ENCODE assay signal across 13 cellular contexts in genomic region chr12:132170094-132170636, GRCh38. TPM values are rescaled to one million over a fixed set of nuclear protein-coding genes. Genes with fewer than 3 reads are reported as not detected.
DNase-seq lines count a peak whose midpoint lies in the region; ATAC-seq and TF ChIP-seq lines count a peak whose summit lies in the region.
"Had no signal": no experiment of that assay in that cellular context is flagged by ENCODE, and none has a peak within 500 bp of the region (broad histone marks: within the 10 kb centered on the region; RNA-seq: fewer than 3 reads in every experiment).

No MANE protein-coding gene starts in this region.

- no peak for TF ChIP-seq CTCF in MCF 10A (IDR thresholded peaks at IDR 0.05; ENCODE audit: unreplicated experiment)
- TF ChIP-seq CTCF in breast epithelium (IDR thresholded peaks at IDR 0.05) = no peak
- no peak for TF ChIP-seq CTCF in fibroblast of lung (conservative IDR thresholded peaks at IDR 0.05 in 1 of 2, IDR thresholded peaks at IDR 0.05 in 1 of 2; ENCODE audit: low read depth in 1 of 2, low read length in 2 of 2)

- ATAC-seq in HG02870 (IDR thresholded peaks at IDR 0.05; ENCODE audit: unreplicated experiment) = no peak
- no peak for ATAC-seq in activated CD8-positive, alpha-beta T cell treated with anti-CD3 and anti-CD28 coated beads, Interleukin-2, amount 10 ng/mL, durations not matched to agents 7 days and 5 days
- ATAC-seq in HG03469 (IDR thresholded peaks at IDR 0.05; ENCODE audit: unreplicated experiment) = no peak
- ATAC-seq: GM23338 had no signal

- peak; percentile 66 for DNase-seq in MCF 10A (ENCODE audit: unreplicated experiment)
- no peak for DNase-seq in breast epithelium (ENCODE audit: low spot score in 2 of 2)
- DNase-seq in NCI-H226 = peak; percentile 58
- peak; percentile 79 to 95 for DNase-seq in fibroblast of lung (ENCODE audit: low read depth in 2 of 2)
- no peak for DNase-seq in activated CD8-positive, alpha-beta T cell treated with anti-CD3 and anti-CD28 coated beads, Interleukin-2, amount 10 ng/mL, durations not matched to agents 7 days and 5 days
- DNase-seq: activated CD4-positive, alpha-beta T cell treated with anti-CD3 and anti-CD28 coated beads for 4 hours; KBM-7 had no signal

- H3K9ac ChIP-seq in fibroblast of lung (ENCODE audit: insufficient read depth, low read length) (no peak overlapping the region), skeletal muscle satellite cell (ENCODE audit: low read depth, low read length) (no peak overlapping the region)

- no peaks in the 10 kb centered on the region for H3K4me1 Mint-ChIP-seq in MCF 10A (ENCODE audit: insufficient read depth, unreplicated experiment)
- H3K4me1 Mint-ChIP-seq in activated CD8-positive, alpha-beta T cell treated with anti-CD3 and anti-CD28 coated beads, Interleukin-2, amount 10 ng/mL, durations not matched to agents 7 days and 5 days (ENCODE audit: low read depth) = peaks cover 26% of the 10 kb centered on the region
- H3K4me1 Mint-ChIP-seq: GM23338 had no signal

- no peak overlapping the region for H2AFZ ChIP-seq in fibroblast of lung (ENCODE audit: low read length)
- H2AFZ ChIP-seq: GM23338, hepatocyte had no signal

- H3K79me2 ChIP-seq in fibroblast of lung (ENCODE audit: control insufficient read depth, insufficient read depth, low read length) = no peaks in the 10 kb centered on the region
- H3K79me2 ChIP-seq: hepatocyte had no signal

- H4K20me1 ChIP-seq in fibroblast of lung (ENCODE audit: control insufficient read depth, extremely low read depth, insufficient read depth, low read length) = no peaks in the 10 kb centered on the region

- H3K36me3 ChIP-seq in breast epithelium (no peaks in the 10 kb centered on the region), fibroblast of lung (ENCODE audit: control insufficient read depth, insufficient read depth, low read length) (no peaks in the 10 kb centered on the region), skeletal muscle satellite cell (ENCODE audit: insufficient read depth, low read length) (no peaks in the 10 kb centered on the region)

- intact Hi-C loops in MCF 10A (cut with micrococcal nuclease) (no loop called here), breast epithelium (cut with DNase I; ENCODE audit: low total_unique reads) (no loop called here)

- H3K27ac Mint-ChIP-seq in MCF 10A (ENCODE audit: low read depth, unreplicated experiment) = no peak overlapping the region
- no peak overlapping the region for H3K27ac Mint-ChIP-seq in activated CD8-positive, alpha-beta T cell treated with anti-CD3 and anti-CD28 coated beads, Interleukin-2, amount 10 ng/mL, durations not matched to agents 7 days and 5 days
- H3K27ac Mint-ChIP-seq: GM23338 had no signal

- no TSS peak for BruUV-seq in MCF 10A (replicated peaks; lab: Mats Ljungman, UMichigan)

- H3K27me3 ChIP-seq in breast epithelium (peaks cover 0 to 63% of the 10 kb centered on the region in 2 donors), fibroblast of lung (ENCODE audit: control insufficient read depth, insufficient read depth, low read length) (peaks cover 6% of the 10 kb centered on the region), skeletal muscle satellite cell (ENCODE audit: control insufficient read depth, insufficient read depth, low read length) (peaks cover 50% of the 10 kb centered on the region)

- no peak overlapping the region for H3K27ac ChIP-seq in breast epithelium
- no peak overlapping the region for H3K27ac ChIP-seq in fibroblast of lung (ENCODE audit: insufficient read depth, low read length)
- H3K27ac ChIP-seq: dorsolateral prefrontal cortex, hepatocyte had no signal

- POLR2A ChIA-PET in MCF 10A (lab: Yijun Ruan, JAX) = no interaction called here
- POLR2A ChIA-PET in activated CD8-positive, alpha-beta T cell treated with anti-CD3 and anti-CD28 coated beads, Interleukin-2, amount 10 ng/mL, durations not matched to agents 7 days and 5 days (lab: Charles Lee) = no interaction called here

- no peak overlapping the region for H3K4me3 Mint-ChIP-seq in MCF 10A (ENCODE audit: unreplicated experiment)
- no peak overlapping the region for H3K4me3 Mint-ChIP-seq in activated CD8-positive, alpha-beta T cell treated with anti-CD3 and anti-CD28 coated beads, Interleukin-2, amount 10 ng/mL, durations not matched to agents 7 days and 5 days
- H3K4me3 Mint-ChIP-seq: GM23338 had no signal

- H3K36me3 Mint-ChIP-seq in MCF 10A (ENCODE audit: insufficient read depth, unreplicated experiment) = peaks cover 6% of the 10 kb centered on the region
- H3K36me3 Mint-ChIP-seq in activated CD8-positive, alpha-beta T cell treated with anti-CD3 and anti-CD28 coated beads, Interleukin-2, amount 10 ng/mL, durations not matched to agents 7 days and 5 days (ENCODE audit: low read depth) = no peaks in the 10 kb centered on the region

- H3K4me3 ChIP-seq in breast epithelium = no peak overlapping the region
- H3K4me3 ChIP-seq in fibroblast of lung (replicated peaks in 1 of 4; ENCODE audit: control extremely low read depth in 1 of 4, insufficient read depth in 1 of 4, low read depth in 3 of 4, low read length in 4 of 4) = no peak overlapping the region
- H3K4me3 ChIP-seq in skeletal muscle satellite cell (ENCODE audit: low read length) = no peak overlapping the region
- H3K4me3 ChIP-seq: dorsolateral prefrontal cortex, GM23338, hepatocyte had no signal

- H3K9me3 Mint-ChIP-seq in MCF 10A (ENCODE audit: unreplicated experiment) = peaks cover 17% of the 10 kb centered on the region
- H3K9me3 Mint-ChIP-seq in activated CD8-positive, alpha-beta T cell treated with anti-CD3 and anti-CD28 coated beads, Interleukin-2, amount 10 ng/mL, durations not matched to agents 7 days and 5 days (ENCODE audit: insufficient read depth) = no peaks in the 10 kb centered on the region

- no peaks in the 10 kb centered on the region for H3K9me3 ChIP-seq in breast epithelium
- H3K9me3 ChIP-seq in fibroblast of lung (ENCODE audit: control insufficient read depth, insufficient read depth, low read depth, low read length) = no peaks in the 10 kb centered on the region
- no peaks in the 10 kb centered on the region for H3K9me3 ChIP-seq in skeletal muscle satellite cell (replicated peaks; ENCODE audit: low read length)

- peaks cover 33% of the 10 kb centered on the region for H3K27me3 Mint-ChIP-seq in MCF 10A (ENCODE audit: insufficient read depth, unreplicated experiment)
- peaks cover 2% of the 10 kb centered on the region for H3K27me3 Mint-ChIP-seq in activated CD8-positive, alpha-beta T cell treated with anti-CD3 and anti-CD28 coated beads, Interleukin-2, amount 10 ng/mL, durations not matched to agents 7 days and 5 days (ENCODE audit: low read depth)

- H3K4me2 ChIP-seq in fibroblast of lung (ENCODE audit: extremely low read depth, insufficient read depth, low read length) (no peak overlapping the region), skeletal muscle satellite cell (ENCODE audit: low read length) (peak overlapping the region; percentile 43)
- H3K4me2 ChIP-seq: GM23338, hepatocyte had no signal

- no peak for TF ChIP-seq POLR2A in breast epithelium (IDR thresholded peaks at IDR 0.05)

- CTCF ChIA-PET in MCF 10A (lab: Yijun Ruan, JAX) = interaction anchor here (0.9 kb wide), 1 partner anchor 467 kb away, joined by 4 read pairs; no protein-coding TSS in a partner anchor
- CTCF ChIA-PET in activated CD8-positive, alpha-beta T cell treated with anti-CD3 and anti-CD28 coated beads, Interleukin-2, amount 10 ng/mL, durations not matched to agents 7 days and 5 days (lab: Charles Lee) = no interaction called here

- no peaks in the 10 kb centered on the region for H3K4me1 ChIP-seq in breast epithelium
- H3K4me1 ChIP-seq in fibroblast of lung (ENCODE audit: control insufficient read depth, extremely low read depth, insufficient read depth, low read length) = no peaks in the 10 kb centered on the region
- peaks cover 11% of the 10 kb centered on the region for H3K4me1 ChIP-seq in skeletal muscle satellite cell (ENCODE audit: control insufficient read depth, insufficient read depth, low read length)

RNA-seq across cellular contexts. Expression of gene NOC4L, which starts 25.9 kb away (rescaled TPM):
- total RNA-seq in MCF 10A (2022) (24.2 and 32.0 TPM in 2 replicates), breast epithelium (10 to 100 TPM; 10.1 to 14.3 (median 11.1) TPM), fibroblast of lung (5.6 and 6.8 TPM in 2 replicates)
- polyA plus RNA-seq in fibroblast of lung = 3.0 and 5.8 TPM in 2 replicates
- polyA plus RNA-seq in fibroblast of lung (2012) = 12.0 and 20.8 TPM in 2 replicates
- polyA minus RNA-seq in fibroblast of lung (ENCODE audit: low replicate concordance) = 6.0 and 16.2 TPM in 2 replicates
- total RNA-seq in skeletal muscle satellite cell (2012; rRNA removed) = 21.0 and 31.0 TPM in 2 replicates
- total RNA-seq in activated CD8-positive, alpha-beta T cell treated with anti-CD3 and anti-CD28 coated beads, Interleukin-2, amount 10 ng/mL, durations not matched to agents 7 days and 5 days = 10 to 100 TPM; 32.8 to 34.4 TPM

RNA-seq across cellular contexts. Expression of gene DDX51, which starts 26.0 kb away (rescaled TPM):
- total RNA-seq in MCF 10A (2022) = 18.3 and 24.0 TPM in 2 replicates
- total RNA-seq in breast epithelium = 10 to 100 TPM; 11.2 to 16.7 (median 16.4) TPM
- 7.2 and 7.4 TPM in 2 replicates for total RNA-seq in fibroblast of lung
- 3.7 and 7.0 TPM in 2 replicates for polyA plus RNA-seq in fibroblast of lung
- polyA plus RNA-seq in fibroblast of lung (2012) = 7.4 and 11.5 TPM in 2 replicates
- 4.4 and 12.1 TPM in 2 replicates for polyA minus RNA-seq in fibroblast of lung (ENCODE audit: low replicate concordance)
- total RNA-seq in skeletal muscle satellite cell (2012; rRNA removed) = 9.2 and 10.4 TPM in 2 replicates
- 10 to 100 TPM; 27.6 to 28.4 TPM for total RNA-seq in activated CD8-positive, alpha-beta T cell treated with anti-CD3 and anti-CD28 coated beads, Interleukin-2, amount 10 ng/mL, durations not matched to agents 7 days and 5 days

Comparison
In these comparisons a context has a peak if more than half of its experiments do, and no peak if none do; other contexts are left out.
1. DNase-seq: peak in MCF 10A (single experiment), NCI-H226 (single experiment) and fibroblast of lung (2 of 2); none in breast epithelium (0 of 2) and activated CD8-positive, alpha-beta T cell treated with anti-CD3 and anti-CD28 coated beads, Interleukin-2, amount 10 ng/mL, durations not matched to agents 7 days and 5 days (single experiment).